In genomic region chr5:67805666-67806348, GRCh38 we compare ENCODE assay signal across 1 cellular context.
TF ChIP-seq lines count a peak whose summit lies in the region.

No MANE protein-coding gene starts in this region.

TF ChIP-seq in GM23338, 12 proteins besides CTCF, POLR2A, EP300 and RAD21 (continued from another document):
- TF ChIP-seq ZNF462 (CRISPR knock-in tag; IDR thresholded peaks at IDR 0.05) (peak; percentile 89), NANOG (IDR thresholded peaks at IDR 0.05; ENCODE audit: borderline replicate concordance) (no peak)
